In the genomic region with DNA sequence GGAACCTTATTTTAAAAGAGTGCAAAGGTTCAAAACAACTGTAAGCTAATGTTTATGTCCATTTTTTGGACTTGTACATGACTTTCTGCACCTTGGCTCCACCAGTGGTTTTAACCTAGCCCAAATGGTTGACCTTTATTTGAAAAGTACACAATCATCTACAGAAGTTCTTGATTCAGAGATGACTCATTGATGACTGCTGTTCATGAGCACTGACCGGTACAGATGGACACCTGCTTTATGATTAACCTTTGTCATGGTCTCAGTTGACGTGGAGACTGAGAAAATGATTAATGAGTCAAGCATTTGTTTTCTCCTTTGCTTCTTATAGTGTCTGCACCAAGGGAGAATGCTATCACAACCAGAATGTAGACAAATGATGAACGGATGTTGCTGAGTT, we compare ENCODE assay signal across 12 cellular contexts. TPM values are rescaled to one million over a fixed set of nuclear protein-coding genes. Genes with fewer than 3 reads are reported as not detected.
DNase-seq lines count a peak whose midpoint lies in the region; ATAC-seq and TF ChIP-seq lines count a peak whose summit lies in the region.
"Had no signal": no experiment of that assay in that cellular context is flagged by ENCODE, and none has a peak within 500 bp of the region (broad histone marks: within the 10 kb centered on the region; RNA-seq: fewer than 3 reads in every experiment).

No MANE protein-coding gene starts in this region.

- no peaks in the 10 kb centered on the region; the same call in 1 of the 2 replicates for H4K20me1 ChIP-seq in HCT116 (ENCODE audit: insufficient read depth)

- intact Hi-C loops in HCT116 (cut with micrococcal nuclease) = no loop called here

- H3K9ac ChIP-seq in HCT116 (ENCODE audit: low read length) = no peak overlapping the region

- H3K79me2 ChIP-seq in HCT116 (ENCODE audit: insufficient read depth, low read length) = no peaks in the 10 kb centered on the region

- no peak overlapping the region for H2AFZ ChIP-seq in HCT116 (ENCODE audit: low read depth, low read length, poor library complexity, severe bottlenecking)

- H3K4me1 Mint-ChIP-seq in CD8-positive, alpha-beta memory T cell = no peaks in the 10 kb centered on the region
- H3K4me1 Mint-ChIP-seq in activated CD4-positive, alpha-beta T cell treated with anti-CD3 and anti-CD28 coated beads, Interleukin-2, amount 10 ng/mL, durations not matched to agents 7 days and 5 days = no peaks in the 10 kb centered on the region
- H3K4me1 Mint-ChIP-seq: activated B cell treated with CpG ODN at 0.5 μM for 24 hours had no signal

- peak overlapping the region; percentile 35 for H3K4me2 ChIP-seq in HCT116 (ENCODE audit: low read length)

- no TSS peak for BruUV-seq in HCT116 (replicated peaks; lab: Mats Ljungman, UMichigan)

- peaks cover 0 to 11% of the 10 kb centered on the region in 2 experiments; a peak in 2 of 4 replicates for H3K4me1 ChIP-seq in HCT116 (ENCODE audit: control insufficient read depth in 1 of 2, insufficient read depth in 2 of 2, low read length in 2 of 2)
- H3K4me1 ChIP-seq in CD8-positive, alpha-beta memory T cell (ENCODE audit: insufficient read depth, low read length) = no peaks in the 10 kb centered on the region

- no peaks in the 10 kb centered on the region for H3K36me3 Mint-ChIP-seq in CD8-positive, alpha-beta memory T cell
- no peaks in the 10 kb centered on the region for H3K36me3 Mint-ChIP-seq in activated CD4-positive, alpha-beta T cell treated with anti-CD3 and anti-CD28 coated beads, Interleukin-2, amount 10 ng/mL, durations not matched to agents 7 days and 5 days (ENCODE audit: low read depth)

- H3K9me3 ChIP-seq in HCT116 (ENCODE audit: control insufficient read depth in 1 of 2, insufficient read depth in 1 of 2, low read depth in 1 of 2, low read length in 2 of 2) = no peaks in the 10 kb centered on the region
- H3K9me3 ChIP-seq in CD8-positive, alpha-beta memory T cell (ENCODE audit: low read length) = no peaks in the 10 kb centered on the region

- H3K36me3 ChIP-seq in HCT116 (ENCODE audit: control insufficient read depth in 1 of 2, insufficient read depth in 2 of 2, low read length in 2 of 2) = no peaks in the 10 kb centered on the region
- no peaks in the 10 kb centered on the region for H3K36me3 ChIP-seq in CD8-positive, alpha-beta memory T cell (ENCODE audit: insufficient read depth, low read length)

- H3K9me2 ChIP-seq in HCT116 (ENCODE audit: insufficient read depth) = no peaks in the 10 kb centered on the region

- no peak for TF ChIP-seq CTCF in HCT116 (IDR thresholded peaks at IDR 0.05 in 2 of 3, conservative IDR thresholded peaks at IDR 0.05 in 1 of 3; ENCODE audit: borderline replicate concordance in 1 of 3, insufficient read depth in 1 of 3, low read depth in 2 of 3, low read length in 2 of 3)

- peak; percentile 97 for ATAC-seq in GM18861 (IDR thresholded peaks at IDR 0.05; ENCODE audit: unreplicated experiment)
- peak; percentile 88 for ATAC-seq in HCT116
- peak; percentile 71 for ATAC-seq in HG03565 (IDR thresholded peaks at IDR 0.05; ENCODE audit: unreplicated experiment)

- RAD21 ChIA-PET in HCT116 (lab: Charles Lee; ENCODE audit: low non-redundant PET in 1 of 2, low total read pairs in 2 of 2, uncharacterized antibody in 2 of 2, unreplicated experiment in 2 of 2) = no interaction called here

- POLR2A ChIA-PET in HCT116 (lab: Charles Lee) = no interaction called here
- POLR2A ChIA-PET in CD8-positive, alpha-beta memory T cell (lab: Charles Lee) = no interaction called here
- POLR2A ChIA-PET in activated CD4-positive, alpha-beta T cell treated with anti-CD3 and anti-CD28 coated beads, Interleukin-2, amount 10 ng/mL, durations not matched to agents 7 days and 5 days (lab: Charles Lee) = no interaction called here

- peaks cover 8 to 12% of the 10 kb centered on the region in 2 donors for H3K27me3 Mint-ChIP-seq in CD8-positive, alpha-beta memory T cell
- H3K27me3 Mint-ChIP-seq in activated CD4-positive, alpha-beta T cell treated with anti-CD3 and anti-CD28 coated beads, Interleukin-2, amount 10 ng/mL, durations not matched to agents 7 days and 5 days = peaks cover 3% of the 10 kb centered on the region

- peaks cover 0 to 3% (median 0%) of the 10 kb centered on the region in 5 donors for H3K9me3 Mint-ChIP-seq in CD8-positive, alpha-beta memory T cell
- H3K9me3 Mint-ChIP-seq in activated CD4-positive, alpha-beta T cell treated with anti-CD3 and anti-CD28 coated beads, Interleukin-2, amount 10 ng/mL, durations not matched to agents 7 days and 5 days = no peaks in the 10 kb centered on the region
- H3K9me3 Mint-ChIP-seq: activated B cell treated with CpG ODN at 0.5 μM for 24 hours had no signal

- H3K27me3 ChIP-seq in HCT116 (ENCODE audit: insufficient read depth, low read length) = peaks cover 53% of the 10 kb centered on the region
- no peaks in the 10 kb centered on the region for H3K27me3 ChIP-seq in CD8-positive, alpha-beta memory T cell (ENCODE audit: insufficient read depth, low read length, poor library complexity, severe bottlenecking)

- no peak for TF ChIP-seq RAD21 in HCT116 (IDR thresholded peaks at IDR 0.05; ENCODE audit: low read depth)

- DNase-seq in HCT116 (ENCODE audit: low read depth, low spot score) (peak; percentile 73), glomerular visceral epithelial cell (ENCODE audit: extremely low spot score) (peak; percentile 82), T-helper 1 cell (no peak), ecto neural progenitor cell (ENCODE audit: low spot score) (no peak)
- DNase-seq in CD8-positive, alpha-beta memory T cell = no peak
- no peak for DNase-seq in activated CD4-positive, alpha-beta T cell treated with anti-CD3 and anti-CD28 coated beads, Interleukin-2, amount 10 ng/mL, durations not matched to agents 7 days and 5 days
- DNase-seq: activated B cell treated with CpG ODN at 0.5 μM for 24 hours; DMS79; NCI-H526 treated with DMSO at 0.1 percent for 48 hours; stimulated activated naive CD4-positive, alpha-beta T cell had no signal

- CTCF ChIA-PET in HCT116 (lab: Charles Lee) = no interaction called here
- CTCF ChIA-PET in CD8-positive, alpha-beta memory T cell (lab: Charles Lee) = no interaction called here
- CTCF ChIA-PET in activated CD4-positive, alpha-beta T cell treated with anti-CD3 and anti-CD28 coated beads, Interleukin-2, amount 10 ng/mL, durations not matched to agents 7 days and 5 days (lab: Charles Lee) = interaction anchor here (0.6 to 1.3 kb wide), 2 partner anchors 15 to 47 kb away, joined by 3 read pairs; no protein-coding TSS in a partner anchor

- no peak overlapping the region for H3K4me3 ChIP-seq in HCT116 (replicated peaks in 1 of 2; ENCODE audit: low read depth in 1 of 2, low read length in 2 of 2)
- no peak overlapping the region for H3K4me3 ChIP-seq in CD8-positive, alpha-beta memory T cell (ENCODE audit: low read length)

- no peak overlapping the region for H3K27ac ChIP-seq in HCT116 (ENCODE audit: low read depth, low read length)
- H3K27ac ChIP-seq in CD8-positive, alpha-beta memory T cell (ENCODE audit: low read depth, low read length) = no peak overlapping the region

- no peak for TF ChIP-seq POLR2A in HCT116 (IDR thresholded peaks at IDR 0.05; ENCODE audit: borderline replicate concordance, extremely low read depth, insufficient read depth, insufficient read length)

- no peak overlapping the region for H3K4me3 Mint-ChIP-seq in CD8-positive, alpha-beta memory T cell
- H3K4me3 Mint-ChIP-seq in activated CD4-positive, alpha-beta T cell treated with anti-CD3 and anti-CD28 coated beads, Interleukin-2, amount 10 ng/mL, durations not matched to agents 7 days and 5 days = no peak overlapping the region
- H3K4me3 Mint-ChIP-seq: activated B cell treated with CpG ODN at 0.5 μM for 24 hours had no signal

- no peak overlapping the region for H3K27ac Mint-ChIP-seq in CD8-positive, alpha-beta memory T cell
- no peak overlapping the region for H3K27ac Mint-ChIP-seq in activated CD4-positive, alpha-beta T cell treated with anti-CD3 and anti-CD28 coated beads, Interleukin-2, amount 10 ng/mL, durations not matched to agents 7 days and 5 days
- H3K27ac Mint-ChIP-seq: activated B cell treated with CpG ODN at 0.5 μM for 24 hours had no signal

TF ChIP-seq in HCT116, 20 proteins besides CTCF, POLR2A, EP300 and RAD21 (continues in another document):
- TF ChIP-seq FOSL1 (IDR thresholded peaks at IDR 0.05; ENCODE audit: low read depth) (peak; percentile 93), TCF7L2 (IDR thresholded peaks at IDR 0.05; ENCODE audit: borderline replicate concordance, extremely low read depth, insufficient read depth, insufficient read length) (no peak), ELF1 (IDR thresholded peaks at IDR 0.05; ENCODE audit: borderline replicate concordance, low read depth) (no peak), YY1 (IDR thresholded peaks at IDR 0.05; ENCODE audit: extremely low read depth, insufficient replicate concordance, low read depth, low read length) (peak; percentile 23), POLR2AphosphoS5 (IDR thresholded peaks at IDR 0.05; ENCODE audit: low read depth, low read length) (peak; percentile 22; the same call in 1 of the 2 replicates), ZNF274 (IDR thresholded peaks at IDR 0.05; ENCODE audit: low read depth, low read length) (no peak), SRF (IDR thresholded peaks at IDR 0.05; ENCODE audit: low read depth) (0 out of 2 replicates have a peak, but pooled peaks have one; percentile 39), CEBPB (IDR thresholded peaks at IDR 0.05; ENCODE audit: low read depth) (peak; percentile 38; the same call in 1 of the 2 replicates)
- TF ChIP-seq, protein P1, sequence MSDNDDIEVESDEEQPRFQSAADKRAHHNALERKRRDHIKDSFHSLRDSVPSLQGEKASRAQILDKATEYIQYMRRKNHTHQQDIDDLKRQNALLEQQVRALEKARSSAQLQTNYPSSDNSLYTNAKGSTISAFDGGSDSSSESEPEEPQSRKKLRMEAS (IDR thresholded peaks at IDR 0.05) = peak; percentile 39

RNA-seq across cellular contexts. Expression of a gene that starts 55.7 kb away (rescaled TPM):
- total RNA-seq in HCT116 (2021; ENCODE audit: unreplicated experiment) = 25.8 TPM
- polyA plus RNA-seq in HCT116 (2012) = 7.1 and 11.4 TPM in 2 replicates
- 10 to 100 TPM; 24.1 to 26.0 TPM for total RNA-seq in CD8-positive, alpha-beta memory T cell
- 18.3 TPM for polyA plus RNA-seq in CD8-positive, alpha-beta memory T cell
- 10 to 100 TPM; 18.2 to 19.2 TPM for total RNA-seq in activated CD4-positive, alpha-beta T cell treated with anti-CD3 and anti-CD28 coated beads, Interleukin-2, amount 10 ng/mL, durations not matched to agents 7 days and 5 days

Comparison
In these comparisons a context has a peak if more than half of its experiments do, and no peak if none do; other contexts are left out.
1. DNase-seq: peak in HCT116 (single experiment) and glomerular visceral epithelial cell (single experiment); none in T-helper 1 cell (0 of 5), CD8-positive, alpha-beta memory T cell (0 of 5), ecto neural progenitor cell (single experiment) and activated CD4-positive, alpha-beta T cell treated with anti-CD3 and anti-CD28 coated beads, Interleukin-2, amount 10 ng/mL, durations not matched to agents 7 days and 5 days (single experiment).
2. Peak in every context shown above with its lines, with median percentiles within 50 percentile points of each other: ATAC-seq.